In genomic region chrX:136047969-136048368, GRCh38 we compare ENCODE assay signal across 21 cellular contexts.
A peak's percentile ranks its signal among the peaks of the same experiment; 100 is the strongest.
DNase-seq lines count a peak whose midpoint lies in the region; FAIRE-seq and TF ChIP-seq lines count a peak whose summit lies in the region.
"Had no signal": no experiment of that assay in that cellular context is flagged by ENCODE, and none has a peak within 500 bp of the region (broad histone marks: within the 10 kb centered on the region; RNA-seq: fewer than 3 reads in every experiment).

No MANE protein-coding gene starts in this region.

- H3K14ac ChIP-seq in mesenchymal stem cell (ENCODE audit: low read length in 2 of 2), result no peak overlapping the region

- H2BK120ac ChIP-seq in mesenchymal stem cell (ENCODE audit: low read depth, low read length), result no peak overlapping the region
- H2BK120ac ChIP-seq in mesendoderm (ENCODE audit: low read depth, low read length), result no peak overlapping the region

- H4K8ac ChIP-seq in mesenchymal stem cell (ENCODE audit: low read length) (no peak overlapping the region), mesendoderm (ENCODE audit: low read depth, low read length) (no peak overlapping the region)

- H4K20me1 ChIP-seq in astrocyte (ENCODE audit: insufficient read depth, low read length), result no peaks in the 10 kb centered on the region

- no peak overlapping the region for H3K18ac ChIP-seq in mesenchymal stem cell (ENCODE audit: low read depth in 1 of 2, low read length in 2 of 2)
- no peak overlapping the region for H3K18ac ChIP-seq in mesendoderm (ENCODE audit: low read length)

- H3K4ac ChIP-seq in mesenchymal stem cell (ENCODE audit: low read depth in 1 of 2, low read length in 2 of 2) (no peak overlapping the region), mesendoderm (ENCODE audit: low read depth, low read length) (no peak overlapping the region)

- H3K27me3 Mint-ChIP-seq in HFFc6 (ENCODE audit: insufficient read depth), result no peaks in the 10 kb centered on the region; the same call in none of the 2 replicates
- no peaks in the 10 kb centered on the region for H3K27me3 Mint-ChIP-seq in astrocyte (ENCODE audit: low read depth, unreplicated experiment)
- H3K27me3 Mint-ChIP-seq in activated T-cell treated with anti-CD3 and anti-CD28 coated beads, Interleukin-2, amount 50 U/mL, for 24 hours, result peaks cover 40% of the 10 kb centered on the region

- no peak overlapping the region for H4K5ac ChIP-seq in mesendoderm (ENCODE audit: low read length)

- H3K9me3 ChIP-seq in astrocyte (ENCODE audit: insufficient read depth, low read depth, low read length) (no peaks in the 10 kb centered on the region), mesenchymal stem cell (ENCODE audit: control insufficient read depth, low read length) (no peaks in the 10 kb centered on the region)
- H3K9me3 ChIP-seq: adrenal gland, gastrocnemius medialis, right atrium auricular region had no signal

- H3K36me3 ChIP-seq in astrocyte (ENCODE audit: insufficient read depth, low read length) (no peaks in the 10 kb centered on the region), mesenchymal stem cell (ENCODE audit: control insufficient read depth in 1 of 2, insufficient read depth in 2 of 2, low read depth in 1 of 2, low read length in 2 of 2) (no peaks in the 10 kb centered on the region), mesendoderm (ENCODE audit: control insufficient read depth, insufficient read depth, low read length) (no peaks in the 10 kb centered on the region)
- H3K36me3 ChIP-seq: adrenal gland, gastrocnemius medialis, right atrium auricular region had no signal

- H3K4me1 Mint-ChIP-seq in HFFc6 (ENCODE audit: low read depth) (peaks cover 25% of the 10 kb centered on the region), astrocyte (ENCODE audit: low read depth, unreplicated experiment) (peaks cover 10% of the 10 kb centered on the region)
- H3K4me1 Mint-ChIP-seq in activated T-cell treated with anti-CD3 and anti-CD28 coated beads, Interleukin-2, amount 50 U/mL, for 24 hours (ENCODE audit: low read depth), result no peaks in the 10 kb centered on the region
- H3K4me1 Mint-ChIP-seq: B cell had no signal

- H3K4me3 Mint-ChIP-seq in HFFc6 (peak overlapping the region; percentile 55; the same call in 1 of the 2 replicates), astrocyte (ENCODE audit: unreplicated experiment) (no peak overlapping the region)
- H3K4me3 Mint-ChIP-seq in activated T-cell treated with anti-CD3 and anti-CD28 coated beads, Interleukin-2, amount 50 U/mL, for 24 hours, result no peak overlapping the region
- H3K4me3 Mint-ChIP-seq: B cell, neural crest cell had no signal

- H2AK5ac ChIP-seq in mesenchymal stem cell (ENCODE audit: low read length, severe bottlenecking) (no peak overlapping the region), mesendoderm (ENCODE audit: low read length) (no peak overlapping the region)

- peak overlapping the region; percentile 39 for H3K4me2 ChIP-seq in astrocyte (ENCODE audit: low read length)
- H3K4me2 ChIP-seq in mesenchymal stem cell (ENCODE audit: low read length, poor library complexity, severe bottlenecking), result no peak overlapping the region
- H3K4me2 ChIP-seq in mesendoderm (ENCODE audit: low read length), result no peak overlapping the region

- peaks cover 10% of the 10 kb centered on the region for H3K4me1 ChIP-seq in astrocyte (ENCODE audit: insufficient read depth, low read length)
- H3K4me1 ChIP-seq in mesenchymal stem cell (ENCODE audit: control insufficient read depth, insufficient read depth, low read depth, low read length), result peaks cover 5% of the 10 kb centered on the region
- no peaks in the 10 kb centered on the region for H3K4me1 ChIP-seq in mesendoderm (ENCODE audit: control insufficient read depth, low read depth, low read length)
- H3K4me1 ChIP-seq: adrenal gland, gastrocnemius medialis, right atrium auricular region had no signal

- H3K4me3 ChIP-seq in astrocyte (ENCODE audit: insufficient read depth, low read depth, low read length) (no peak overlapping the region), mesenchymal stem cell (ENCODE audit: insufficient read depth in 1 of 2, low read depth in 1 of 2, low read length in 2 of 2) (peak overlapping the region in 1 of 2 experiments; percentile 0), mesendoderm (ENCODE audit: low read length) (no peak overlapping the region)
- H3K4me3 ChIP-seq: adrenal gland, gastrocnemius medialis, GM12878, right atrium auricular region had no signal

- H3K27ac ChIP-seq in astrocyte (ENCODE audit: low read depth, low read length) (no peak overlapping the region), mesenchymal stem cell (ENCODE audit: low read length, poor library complexity, severe bottlenecking) (no peak overlapping the region), mesendoderm (ENCODE audit: low read depth, low read length) (no peak overlapping the region)
- H3K27ac ChIP-seq: adrenal gland, gastrocnemius medialis, right atrium auricular region had no signal

- no peak overlapping the region for H4K91ac ChIP-seq in mesenchymal stem cell (ENCODE audit: low read length)

- H3K79me2 ChIP-seq in astrocyte (ENCODE audit: insufficient read depth, low read length), result no peaks in the 10 kb centered on the region
- no peaks in the 10 kb centered on the region for H3K79me2 ChIP-seq in mesendoderm (ENCODE audit: control insufficient read depth, insufficient read depth, low read length)

- H3K27ac Mint-ChIP-seq in HFFc6, result peak overlapping the region; percentile 68; the same call in 1 of the 2 replicates
- H3K27ac Mint-ChIP-seq in astrocyte (ENCODE audit: unreplicated experiment), result no peak overlapping the region
- H3K27ac Mint-ChIP-seq in activated T-cell treated with anti-CD3 and anti-CD28 coated beads, Interleukin-2, amount 50 U/mL, for 24 hours, result no peak overlapping the region
- H3K27ac Mint-ChIP-seq: B cell had no signal

- no peak overlapping the region for H2BK15ac ChIP-seq in mesenchymal stem cell (ENCODE audit: low read depth, poor library complexity, severe bottlenecking)
- H2BK15ac ChIP-seq in mesendoderm (replicated peaks; ENCODE audit: low read depth), result no peak overlapping the region

- H3K27me3 ChIP-seq in astrocyte (ENCODE audit: insufficient read depth, low read length) (no peaks in the 10 kb centered on the region), mesenchymal stem cell (ENCODE audit: control insufficient read depth in 1 of 2, insufficient read depth in 1 of 2, low read length in 2 of 2) (peaks cover 0 to 34% of the 10 kb centered on the region in 2 experiments), mesendoderm (ENCODE audit: insufficient read depth, low read length, poor library complexity) (no peaks in the 10 kb centered on the region)
- H3K27me3 ChIP-seq: adrenal gland, gastrocnemius medialis, right atrium auricular region had no signal

- H3K9ac ChIP-seq in astrocyte (ENCODE audit: low read length) (no peak overlapping the region), mesenchymal stem cell (ENCODE audit: low read length) (peak overlapping the region; percentile 27), mesendoderm (ENCODE audit: low read length) (no peak overlapping the region)

- WGBS in mesenchymal stem cell, result 58% methylated on average over 4 of the region's 4 CpGs
- no CpG with 5 or more reads among the region's 4 CpGs for WGBS in mesendoderm (ENCODE audit: extremely low coverage, insufficient coverage, low lambda C conversion rate)

- no peak for FAIRE-seq in astrocyte (lab: Jason Lieb, UNC)
- FAIRE-seq: G401.6, GM12878 had no signal

- peak; percentile 54 for DNase-seq in HFFc6
- peak; percentile 36 for DNase-seq in astrocyte (ENCODE audit: low read depth)
- DNase-seq in mesenchymal stem cell, result peak; percentile 64
- DNase-seq in activated T-cell treated with anti-CD3 and anti-CD28 coated beads, Interleukin-2, amount 50 U/mL, for 24 hours, result no peak
- DNase-seq in NCI-H1436 treated with DMSO at 0.1 percent for 48 hours (lab: John Stamatoyannopoulos, UW), result no peak
- DNase-seq in mesendoderm, result no peak
- DNase-seq in kidney tubule cell (ENCODE audit: low spot score), result no peak
- DNase-seq: adrenal gland, Calu3, gastrocnemius medialis, KBM-7, left colon, NCI-H2081 treated with DMSO at 0.1 percent for 48 hours, NCI-H524, SIG-M5, T-helper 2 cell had no signal

- no peak overlapping the region for H2AFZ ChIP-seq in astrocyte (ENCODE audit: low read depth, low read length)
- H2AFZ ChIP-seq in mesenchymal stem cell (ENCODE audit: low read depth, low read length), result no peak overlapping the region

- H3K23ac ChIP-seq in mesenchymal stem cell (ENCODE audit: low read length in 2 of 2), result no peak overlapping the region
- H3K23ac ChIP-seq in mesendoderm (ENCODE audit: low read length), result no peak overlapping the region

- H2BK5ac ChIP-seq in mesenchymal stem cell (ENCODE audit: low read depth, low read length, poor library complexity, severe bottlenecking) (no peak overlapping the region), mesendoderm (ENCODE audit: low read length) (no peak overlapping the region)

- no peak overlapping the region for H3K56ac ChIP-seq in mesendoderm (ENCODE audit: low read length)

- TF ChIP-seq CTCF in HFFc6 (IDR thresholded peaks at IDR 0.05), result no peak
- TF ChIP-seq CTCF in astrocyte (IDR thresholded peaks at IDR 0.05; ENCODE audit: insufficient read depth, low read depth, low read length), result no peak

- no peaks in the 10 kb centered on the region for H3K9me3 Mint-ChIP-seq in HFFc6
- H3K9me3 Mint-ChIP-seq in astrocyte (ENCODE audit: unreplicated experiment), result peaks cover 2% of the 10 kb centered on the region
- H3K9me3 Mint-ChIP-seq in activated T-cell treated with anti-CD3 and anti-CD28 coated beads, Interleukin-2, amount 50 U/mL, for 24 hours, result no peaks in the 10 kb centered on the region

- no peak overlapping the region for H2BK12ac ChIP-seq in mesenchymal stem cell (ENCODE audit: low read length in 2 of 2)

- H3K36me3 Mint-ChIP-seq in HFFc6 (ENCODE audit: low read depth) (peaks cover 11% of the 10 kb centered on the region), astrocyte (ENCODE audit: low read depth, unreplicated experiment) (peaks cover 2% of the 10 kb centered on the region)
- peaks cover 17% of the 10 kb centered on the region for H3K36me3 Mint-ChIP-seq in activated T-cell treated with anti-CD3 and anti-CD28 coated beads, Interleukin-2, amount 50 U/mL, for 24 hours (ENCODE audit: low read depth)

- H3K79me1 ChIP-seq in mesenchymal stem cell (replicated peaks; ENCODE audit: low read length, poor library complexity, severe bottlenecking), result no peaks in the 10 kb centered on the region
- no peaks in the 10 kb centered on the region for H3K79me1 ChIP-seq in mesendoderm (ENCODE audit: low read length)

Comparison
In these comparisons a context has a peak if more than half of its experiments do, and no peak if none do; other contexts are left out.
1. DNase-seq: peak in HFFc6 (single experiment), astrocyte (single experiment) and mesenchymal stem cell (single experiment); none in activated T-cell treated with anti-CD3 and anti-CD28 coated beads, Interleukin-2, amount 50 U/mL, for 24 hours (single experiment), NCI-H1436 treated with DMSO at 0.1 percent for 48 hours (single experiment), mesendoderm (single experiment) and kidney tubule cell (single experiment).